ENCODE assay signal across 1 cellular context in the genomic region with DNA sequence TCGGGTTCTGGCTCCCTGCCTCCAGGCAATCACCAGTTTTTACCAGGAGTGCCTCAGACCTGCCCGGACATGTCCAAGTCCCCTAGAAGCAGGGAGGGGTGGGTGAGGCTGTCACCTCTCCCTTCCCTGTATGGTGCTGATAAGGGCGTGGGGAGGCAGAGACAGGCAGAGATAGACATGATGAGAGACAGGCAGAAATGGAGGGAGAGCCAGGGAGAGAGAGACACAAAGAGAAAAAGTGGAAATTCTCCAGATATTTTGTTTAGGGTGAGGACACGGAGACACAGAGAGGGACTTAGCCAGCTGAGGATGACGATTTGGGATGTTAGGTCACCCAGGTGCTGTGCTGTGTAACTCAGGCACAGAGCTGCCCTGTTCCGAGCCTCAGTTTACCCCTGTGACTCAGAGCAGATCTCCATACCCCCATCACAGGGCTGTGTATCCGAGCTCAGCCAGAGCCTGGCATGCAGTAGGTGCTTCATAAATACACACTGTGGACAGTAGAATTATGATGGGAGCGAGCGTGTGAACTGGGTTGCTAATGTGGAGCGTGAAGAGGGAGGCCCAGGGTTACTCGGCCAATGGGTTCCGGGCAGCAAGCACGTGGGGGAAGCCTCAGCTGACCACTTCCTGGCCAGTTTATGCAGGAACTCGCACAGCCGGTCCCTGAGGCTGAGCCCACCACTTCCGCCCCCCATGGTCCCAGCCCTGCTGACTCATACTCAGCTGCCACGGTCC.
TF ChIP-seq lines count a peak whose summit lies in the region.

No MANE protein-coding gene starts in this region.

TF ChIP-seq in K562, 482 proteins besides CTCF, POLR2A, EP300 and RAD21 (continued from another document and continues in another):
- TF ChIP-seq ZC3H8 (IDR thresholded peaks at IDR 0.05) = no peak
- peak; percentile 2; the same call in 1 of the 2 replicates for TF ChIP-seq BCL6 (CRISPR knock-in tag; IDR thresholded peaks at IDR 0.05)
- no peak; the same call in 1 of the 2 replicates for TF ChIP-seq GABPB2 (CRISPR knock-in tag; conservative IDR thresholded peaks at IDR 0.05)
- TF ChIP-seq ILF3 (IDR thresholded peaks at IDR 0.05; ENCODE audit: borderline replicate concordance) = no peak
- TF ChIP-seq ARID3B (CRISPR knock-in tag; IDR thresholded peaks at IDR 0.05; ENCODE audit: borderline replicate concordance) = 0 out of 2 replicates have a peak, but pooled peaks have one; percentile 54
- TF ChIP-seq ILK (tag; IDR thresholded peaks at IDR 0.05; ENCODE audit: borderline replicate concordance, low read depth) = no peak
- peak; percentile 21; the same call in 1 of the 2 replicates for TF ChIP-seq ZNF239 (CRISPR knock-in tag; IDR thresholded peaks at IDR 0.05)
- TF ChIP-seq SMAD3 (CRISPR knock-in tag; conservative IDR thresholded peaks at IDR 0.05) = peak; percentile 59; the same call in 1 of the 2 replicates
- no peak for TF ChIP-seq CHD4 (IDR thresholded peaks at IDR 0.05; ENCODE audit: insufficient read depth, insufficient replicate concordance, low read depth, low read length, poor library complexity, severe bottlenecking)
- TF ChIP-seq ZNF668 (CRISPR knock-in tag; IDR thresholded peaks at IDR 0.05) = peak; percentile 66; the same call in 1 of the 2 replicates
- peak in 1 of 2 experiments; percentile 73; a peak in 1 of 3 replicates for TF ChIP-seq CBX3 (IDR thresholded peaks at IDR 0.05; ENCODE audit: borderline replicate concordance in 1 of 2, low read length in 2 of 2)
- peak; percentile 91; the same call in 1 of the 2 replicates for TF ChIP-seq BACH1 (tag; IDR thresholded peaks at IDR 0.05)
- peak; percentile 3; the same call in 1 of the 2 replicates for TF ChIP-seq TFE3 (CRISPR knock-in tag; IDR thresholded peaks at IDR 0.05)
- TF ChIP-seq CBFA2T3 (IDR thresholded peaks at IDR 0.05) = peak; percentile 97
- no peak for TF ChIP-seq TSC22D4 (tag; IDR thresholded peaks at IDR 0.05)
- TF ChIP-seq ZNF347 (CRISPR knock-in tag; IDR thresholded peaks at IDR 0.05; ENCODE audit: low read depth) = no peak
- TF ChIP-seq CREB1 (IDR thresholded peaks at IDR 0.05) = peak; percentile 67
- peak; percentile 42 for TF ChIP-seq CREB1 (CRISPR knock-in tag; IDR thresholded peaks at IDR 0.05)
- TF ChIP-seq NELFE (IDR thresholded peaks at IDR 0.05; ENCODE audit: insufficient read depth, insufficient read length) = no peak
- TF ChIP-seq FOXM1 (IDR thresholded peaks at IDR 0.05; ENCODE audit: low read depth) = peak; percentile 81
- TF ChIP-seq FOXM1 (CRISPR knock-in tag; IDR thresholded peaks at IDR 0.05; ENCODE audit: low read depth) = 0 out of 2 replicates have a peak, but pooled peaks have one; percentile 29
- peak; percentile 74 for TF ChIP-seq POLR2G (IDR thresholded peaks at IDR 0.05; ENCODE audit: low read depth, low read length)
- no peak for TF ChIP-seq HEY1 (CRISPR knock-in tag; IDR thresholded peaks at IDR 0.05; ENCODE audit: borderline replicate concordance)
- no peak for TF ChIP-seq RFX5 (IDR thresholded peaks at IDR 0.05; ENCODE audit: low read depth, low read length)
- TF ChIP-seq HIVEP1 (CRISPR knock-in tag; IDR thresholded peaks at IDR 0.05) = no peak
- peak; percentile 65; the same call in 1 of the 2 replicates for TF ChIP-seq RHOXF2B (CRISPR knock-in tag; conservative IDR thresholded peaks at IDR 0.05)
- peak; percentile 97 for TF ChIP-seq L3MBTL2 (IDR thresholded peaks at IDR 0.05)
- TF ChIP-seq TCF7 (IDR thresholded peaks at IDR 0.05; ENCODE audit: borderline replicate concordance) = 0 out of 2 replicates have a peak, but pooled peaks have one; percentile 68
- TF ChIP-seq OTX1 (CRISPR knock-in tag; IDR thresholded peaks at IDR 0.05) = no peak
- TF ChIP-seq TGIF2 (CRISPR knock-in tag; IDR thresholded peaks at IDR 0.05) = no peak
- peak; percentile 29; the same call in 1 of the 2 replicates for TF ChIP-seq XRCC5 (IDR thresholded peaks at IDR 0.05; ENCODE audit: low read depth, low read length)
- TF ChIP-seq TAF9B (IDR thresholded peaks at IDR 0.05; ENCODE audit: partially characterized antibody) = peak; percentile 95
- peak; percentile 87 for TF ChIP-seq FOXJ2 (tag; IDR thresholded peaks at IDR 0.05)
- TF ChIP-seq MLX (CRISPR knock-in tag; conservative IDR thresholded peaks at IDR 0.05) = no peak
- no peak for TF ChIP-seq HNRNPUL1 (IDR thresholded peaks at IDR 0.05; ENCODE audit: low read length)
- TF ChIP-seq RBM14 (IDR thresholded peaks at IDR 0.05; ENCODE audit: borderline replicate concordance, insufficient read depth, low read depth, low read length) = no peak
- TF ChIP-seq, protein P1, sequence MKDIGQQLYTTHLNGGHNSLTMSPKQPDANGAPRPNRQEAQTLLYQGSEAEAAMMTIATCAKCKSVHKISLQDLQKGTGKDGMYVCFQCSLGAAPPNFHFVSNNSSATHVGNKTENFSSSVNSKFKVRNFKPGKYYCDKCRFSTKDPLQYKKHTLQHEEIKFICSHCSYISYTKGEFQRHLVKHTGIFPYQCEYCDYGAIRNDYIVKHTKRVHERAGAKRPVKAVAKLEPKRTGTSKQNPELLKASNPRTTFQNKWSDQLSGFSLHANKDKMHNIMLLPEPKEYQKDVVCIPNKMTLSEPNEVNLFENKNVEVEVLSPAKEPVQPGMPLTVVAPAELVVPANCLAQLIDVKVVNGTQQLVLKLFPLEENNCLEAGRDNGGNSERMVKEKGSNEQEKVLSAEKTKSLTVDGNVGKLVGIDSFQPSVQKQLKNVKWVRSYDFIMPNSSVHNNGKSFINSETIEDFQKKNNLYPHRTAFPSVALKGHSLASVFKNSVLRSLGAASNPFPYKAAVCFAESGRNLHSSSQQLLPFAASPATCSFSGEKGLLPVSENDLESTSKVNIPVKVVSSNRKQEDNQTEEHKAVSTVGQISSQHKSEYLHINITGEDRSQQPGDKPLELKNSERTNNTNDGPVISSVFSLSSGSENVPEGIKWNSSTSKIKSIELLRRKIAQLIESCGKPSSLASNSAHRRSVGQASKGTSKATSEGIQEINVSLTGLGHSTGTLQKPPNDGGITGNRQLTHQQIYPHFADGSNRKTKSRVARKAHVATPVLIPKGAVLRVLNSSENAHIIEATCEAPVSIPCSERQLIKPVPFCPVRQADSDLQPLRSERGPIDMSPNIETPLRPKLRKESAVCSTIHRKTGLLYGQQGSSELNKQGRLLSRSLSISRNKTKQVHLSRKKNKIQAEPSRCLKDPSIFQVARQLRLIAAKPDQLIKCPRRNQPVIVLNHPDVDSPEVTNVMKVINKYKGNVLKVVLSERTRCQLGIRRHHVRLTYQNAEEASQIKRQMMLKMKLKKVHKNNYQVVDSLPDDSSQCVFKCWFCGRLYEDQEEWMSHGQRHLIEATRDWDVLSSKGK (CRISPR knock-in tag; IDR thresholded peaks at IDR 0.05) = no peak
- peak; percentile 31; the same call in 1 of the 2 replicates for TF ChIP-seq ZNF830 (CRISPR knock-in tag; IDR thresholded peaks at IDR 0.05)
- TF ChIP-seq HOXB6 (CRISPR knock-in tag; IDR thresholded peaks at IDR 0.05; ENCODE audit: borderline replicate concordance) = no peak
- peak; percentile 98 for TF ChIP-seq ETV1 (tag; conservative IDR thresholded peaks at IDR 0.05; ENCODE audit: low read depth)
- no peak for TF ChIP-seq ZNF445 (CRISPR knock-in tag; IDR thresholded peaks at IDR 0.05; ENCODE audit: low read depth)
- TF ChIP-seq SAFB (IDR thresholded peaks at IDR 0.05; ENCODE audit: borderline replicate concordance, low read depth, low read length) = no peak
- TF ChIP-seq ZNF511 (CRISPR knock-in tag; IDR thresholded peaks at IDR 0.05) = no peak
- TF ChIP-seq MEF2D (tag; conservative IDR thresholded peaks at IDR 0.05; ENCODE audit: low read depth) = peak; percentile 47; the same call in 1 of the 2 replicates
- peak; percentile 78 for TF ChIP-seq POLR2H (tag; IDR thresholded peaks at IDR 0.05; ENCODE audit: low read depth)
- peak; percentile 90 for TF ChIP-seq ATF3 (IDR thresholded peaks at IDR 0.05)
- TF ChIP-seq ATF3 (CRISPR knock-in tag; conservative IDR thresholded peaks at IDR 0.05) = peak; percentile 78; the same call in 1 of the 2 replicates
- no peak for TF ChIP-seq ZNF512 (tag; IDR thresholded peaks at IDR 0.05)
- TF ChIP-seq ZNF277 (CRISPR knock-in tag; IDR thresholded peaks at IDR 0.05; ENCODE audit: borderline replicate concordance) = no peak
- TF ChIP-seq TAF7 (tag; IDR thresholded peaks at IDR 0.05) = peak; percentile 41; the same call in 1 of the 2 replicates
- no peak for TF ChIP-seq RBM15 (IDR thresholded peaks at IDR 0.05; ENCODE audit: insufficient read depth, low read length)
- no peak for TF ChIP-seq ZNF133 (CRISPR knock-in tag; IDR thresholded peaks at IDR 0.05)
- TF ChIP-seq SRSF1 (IDR thresholded peaks at IDR 0.05; ENCODE audit: low read depth, low read length) = no peak
- TF ChIP-seq GATA2 (CRISPR knock-in tag; IDR thresholded peaks at IDR 0.05) = peak; percentile 96
- TF ChIP-seq, protein P2, sequence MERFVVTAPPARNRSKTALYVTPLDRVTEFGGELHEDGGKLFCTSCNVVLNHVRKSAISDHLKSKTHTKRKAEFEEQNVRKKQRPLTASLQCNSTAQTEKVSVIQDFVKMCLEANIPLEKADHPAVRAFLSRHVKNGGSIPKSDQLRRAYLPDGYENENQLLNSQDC (CRISPR knock-in tag; IDR thresholded peaks at IDR 0.05) = no peak
- TF ChIP-seq FOXK1 (CRISPR knock-in tag; IDR thresholded peaks at IDR 0.05; ENCODE audit: borderline replicate concordance) = 0 out of 2 replicates have a peak, but pooled peaks have one; percentile 63
- TF ChIP-seq BRD9 (IDR thresholded peaks at IDR 0.05; ENCODE audit: low read depth, partially characterized antibody) = peak; percentile 98
- TF ChIP-seq RFX1 (IDR thresholded peaks at IDR 0.05) = no peak
